19 cellular contexts compared by ENCODE assay signal in genomic region chr19:2591537-2592291, GRCh38.
"Had no signal": no experiment of that assay in that cellular context is flagged by ENCODE, and none has a peak within 500 bp of the region (broad histone marks: within the 10 kb centered on the region; RNA-seq: fewer than 3 reads in every experiment).

No MANE protein-coding gene starts in this region.

- H3K4me1 Mint-ChIP-seq: central memory CD8-positive, alpha-beta T cell; stimulated activated naive CD8-positive, alpha-beta T cell treated with anti-CD3 and anti-CD28 coated beads, Interleukin-15, amount 100 ng/mL, for 72 hours; T-cell had no signal

- H3K4me1 ChIP-seq: foreskin keratinocyte had no signal

- H3K9ac ChIP-seq: neural progenitor cell had no signal

- H3K9me3 ChIP-seq: colonic mucosa had no signal

- H3K27me3 Mint-ChIP-seq: central memory CD8-positive, alpha-beta T cell; memory B cell; stimulated activated naive CD8-positive, alpha-beta T cell treated with anti-CD3 and anti-CD28 coated beads, Interleukin-15, amount 100 ng/mL, for 72 hours; T-cell had no signal

- H3K36me3 Mint-ChIP-seq: neural progenitor cell, T-cell had no signal

- H3K36me3 ChIP-seq: colonic mucosa, neural progenitor cell had no signal

- H3K4me3 ChIP-seq: colonic mucosa, neural progenitor cell had no signal

- DNase-seq: activated CD4-positive, alpha-beta T cell treated with anti-CD3 and anti-CD28 coated beads, Interleukin-2, amount 10 ng/mL, durations not matched to agents 7 days and 5 days; activated CD8-positive, alpha-beta T cell treated with anti-CD3 and anti-CD28 coated beads, Interleukin-2, amount 10 ng/mL, durations not matched to agents 7 days and 5 days; activated effector memory CD4-positive, alpha-beta T cell treated with anti-CD3 and anti-CD28 coated beads, Interleukin-2, amount 50 U/mL, for 16 hours; activated naive CD4-positive, alpha-beta T cell treated with anti-CD3 and anti-CD28 coated beads, Interleukin-2, amount 50 U/mL, for 16 hours; activated T-cell treated with anti-CD3 and anti-CD28 coated beads, Interleukin-2, amount 50 U/mL, for 4 hours; colonic mucosa; endodermal cell; foreskin keratinocyte; glutamatergic neuron; left ventricle myocardium superior; naive thymus-derived CD4-positive, alpha-beta T cell; stimulated activated naive CD8-positive, alpha-beta T cell treated with anti-CD3 and anti-CD28 coated beads, Interleukin-15, amount 100 ng/mL, for 72 hours; T-cell; T-helper 9 cell had no signal

- H3K9me3 Mint-ChIP-seq: activated T-cell treated with anti-CD3 and anti-CD28 coated beads, Interleukin-2, amount 50 U/mL, for 4 hours; central memory CD8-positive, alpha-beta T cell; T-cell had no signal

- H3K27ac Mint-ChIP-seq: activated CD4-positive, alpha-beta T cell treated with anti-CD3 and anti-CD28 coated beads, Interleukin-2, amount 10 ng/mL, durations not matched to agents 7 days and 5 days; activated CD8-positive, alpha-beta T cell treated with anti-CD3 and anti-CD28 coated beads, Interleukin-2, amount 10 ng/mL, durations not matched to agents 7 days and 5 days; endodermal cell; naive thymus-derived CD4-positive, alpha-beta T cell; neural progenitor cell; T-cell had no signal

- H3K4me3 Mint-ChIP-seq: activated CD4-positive, alpha-beta T cell treated with anti-CD3 and anti-CD28 coated beads, Interleukin-2, amount 10 ng/mL, durations not matched to agents 7 days and 5 days; activated CD8-positive, alpha-beta T cell treated with anti-CD3 and anti-CD28 coated beads, Interleukin-2, amount 10 ng/mL, durations not matched to agents 7 days and 5 days; activated T-cell treated with anti-CD3 and anti-CD28 coated beads, Interleukin-2, amount 50 U/mL, for 4 hours; central memory CD8-positive, alpha-beta T cell; endodermal cell; memory B cell; naive thymus-derived CD4-positive, alpha-beta T cell; neural progenitor cell; stimulated activated naive CD8-positive, alpha-beta T cell treated with anti-CD3 and anti-CD28 coated beads, Interleukin-15, amount 100 ng/mL, for 72 hours; T-cell had no signal

- H3K27me3 ChIP-seq: colonic mucosa, neural progenitor cell had no signal

- H3K27ac ChIP-seq: colonic mucosa, epithelial cell of prostate, foreskin keratinocyte, neural progenitor cell had no signal

- ATAC-seq: activated CD4-positive, CD25-positive, alpha-beta regulatory T cell treated with anti-CD3 and anti-CD28 coated beads, Interleukin-2, amount 50 U/mL, for 24 hours; activated CD8-positive, alpha-beta T cell treated with anti-CD3 and anti-CD28 coated beads, Interleukin-2, amount 10 ng/mL, durations not matched to agents 7 days and 5 days; activated T-cell treated with anti-CD3 and anti-CD28 coated beads, Interleukin-2, amount 50 U/mL, for 4 hours; foreskin keratinocyte; left ventricle myocardium superior; naive thymus-derived CD4-positive, alpha-beta T cell; stimulated activated naive CD8-positive, alpha-beta T cell treated with anti-CD3 and anti-CD28 coated beads, Interleukin-15, amount 100 ng/mL, for 72 hours; T-cell had no signal
